Comparison of ENCODE assay signal across 26 cellular contexts in the genomic region with DNA sequence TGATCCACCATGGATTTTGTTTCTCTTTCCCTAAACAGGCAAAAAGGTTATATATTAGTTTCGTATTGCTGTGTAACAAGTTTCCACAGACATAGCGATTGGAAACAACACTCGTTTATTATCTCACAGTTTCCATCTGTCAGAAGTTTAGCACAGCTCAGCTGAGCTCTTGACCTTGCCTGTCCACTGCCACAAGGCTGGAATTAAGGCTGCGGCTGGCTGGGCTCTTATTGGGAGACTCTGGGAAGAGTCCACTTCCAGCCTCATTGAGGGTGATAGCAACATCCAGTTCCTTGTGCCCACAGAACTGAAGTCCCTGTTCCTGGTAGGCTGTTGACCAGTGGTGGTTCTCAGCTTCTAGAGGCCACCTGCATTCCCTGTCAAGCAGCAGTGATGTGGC.
"Had no signal": no experiment of that assay in that cellular context is flagged by ENCODE, and none has a peak within 500 bp of the region (broad histone marks: within the 10 kb centered on the region; RNA-seq: fewer than 3 reads in every experiment).

No MANE protein-coding gene starts in this region.

- ATAC-seq: activated CD8-positive, alpha-beta memory T cell treated with anti-CD3 and anti-CD28 coated beads, Interleukin-2, amount 10 ng/mL, durations not matched to agents 7 days and 5 days; activated naive CD4-positive, alpha-beta T cell treated with anti-CD3 and anti-CD28 coated beads, Interleukin-2, amount 50 U/mL, for 72 hours; activated naive CD8-positive, alpha-beta T cell treated with anti-CD3 and anti-CD28 coated beads, Interleukin-2, amount 50 U/mL, for 24 hours; activated T-cell treated with anti-CD3 and anti-CD28 coated beads, Interleukin-2, amount 50 U/mL, for 4 hours; T-cell had no signal

- H3K27ac ChIP-seq: brain microvascular endothelial cell, SK-N-MC had no signal

- H3K4me3 ChIP-seq: SK-N-MC had no signal

- DNase-seq: activated B cell treated with CpG ODN at 0.5 μM for 24 hours; activated CD4-positive, alpha-beta T cell treated with anti-CD3 and anti-CD28 coated beads for 1 hour; activated CD4-positive, alpha-beta T cell treated with anti-CD3 and anti-CD28 coated beads, Interleukin-2, amount 10 ng/mL, durations not matched to agents 24 days and 14 days; activated CD4-positive, alpha-beta T cell treated with anti-CD3 and anti-CD28 coated beads, Interleukin-2, amount 50 U/mL, for 48 hours; activated CD8-positive, alpha-beta memory T cell treated with anti-CD3 and anti-CD28 coated beads, Interleukin-2, amount 10 ng/mL, durations not matched to agents 7 days and 5 days; activated effector memory CD4-positive, alpha-beta T cell treated with anti-CD3 and anti-CD28 coated beads, Interleukin-2, amount 50 U/mL, for 16 hours; activated naive CD4-positive, alpha-beta T cell treated with Interleukin-2 at 50 U/mL for 16 hours; activated naive CD8-positive, alpha-beta T cell treated with anti-CD3 and anti-CD28 coated beads, Interleukin-2, amount 50 U/mL, for 24 hours; activated T-cell treated with anti-CD3 and anti-CD28 coated beads, Interleukin-2, amount 50 U/mL, for 4 hours; amygdala; brain microvascular endothelial cell; caudate nucleus; Karpas-422; MM.1S; NCI-H1105; NCI-H1436; NCI-H1694 treated with DMSO at 0.1 percent for 48 hours; NCI-H2029 treated with DMSO at 0.1 percent for 48 hours; NCI-H510A treated with DMSO at 0.1 percent for 48 hours; NCI-H69; NK-92 treated with Interleukin-12 subunit alpha and Interleukin-12 subunit beta, amount 100 ng/mL, for 24 hours; T-cell; T-helper 2 cell; T1000 had no signal

- H3K36me3 ChIP-seq: brain microvascular endothelial cell had no signal

- H3K27me3 ChIP-seq: brain microvascular endothelial cell had no signal
